Comparison of ENCODE assay signal across 9 cellular contexts in the genomic region with DNA sequence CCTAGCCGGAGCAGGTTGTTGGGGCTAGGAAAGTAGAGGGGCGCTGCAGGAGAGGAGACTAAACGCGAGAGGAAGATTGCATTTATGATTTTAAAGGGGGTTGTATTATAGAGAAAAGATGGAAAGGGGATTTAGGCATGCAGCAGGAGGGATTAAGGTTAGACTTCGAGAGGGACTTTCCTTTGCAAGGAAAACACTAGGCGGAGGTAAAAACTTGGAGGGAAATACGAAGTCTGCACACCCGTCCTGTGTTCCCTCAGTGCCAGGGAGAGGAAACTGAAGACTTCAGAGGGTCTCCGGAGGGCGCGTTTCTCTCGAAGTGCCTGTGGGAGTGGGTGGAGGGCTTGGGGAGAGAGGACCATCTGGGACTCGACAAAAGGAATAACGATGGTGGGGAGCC. TPM values are rescaled to one million over a fixed set of nuclear protein-coding genes. Genes with fewer than 3 reads are reported as not detected.
DNase-seq lines count a peak whose midpoint lies in the region; ATAC-seq, FAIRE-seq and TF ChIP-seq lines count a peak whose summit lies in the region.
"Had no signal": no experiment of that assay in that cellular context is flagged by ENCODE, and none has a peak within 500 bp of the region (broad histone marks: within the 10 kb centered on the region; RNA-seq: fewer than 3 reads in every experiment).

No MANE protein-coding gene starts in this region.

- 43% methylated on average over 14 of the region's 14 CpGs for WGBS in A549 (ENCODE audit: missing lambda C conversion rate)

- peaks cover 69% of the 10 kb centered on the region for H3K27me3 ChIP-seq in HUES48 (ENCODE audit: control insufficient read depth, insufficient read depth, low read length)
- peaks cover 49 to 54% of the 10 kb centered on the region in 2 experiments for H3K27me3 ChIP-seq in endothelial cell of umbilical vein (ENCODE audit: control insufficient read depth in 2 of 2, insufficient read depth in 2 of 2, low read length in 2 of 2)
- H3K27me3 ChIP-seq in neural progenitor cell = peaks cover 68% of the 10 kb centered on the region

- no peak overlapping the region for H3K9ac ChIP-seq in HUES48 (ENCODE audit: low read depth, low read length)
- no peak overlapping the region for H3K9ac ChIP-seq in endothelial cell of umbilical vein (replicated peaks; ENCODE audit: extremely low read depth, insufficient read depth, low read length)
- no peak overlapping the region for H3K9ac ChIP-seq in neural progenitor cell

- H3K36me3 ChIP-seq in HUES48 (ENCODE audit: control insufficient read depth, insufficient read depth, low read length) (no peaks in the 10 kb centered on the region), endothelial cell of umbilical vein (ENCODE audit: control insufficient read depth in 2 of 2, extremely low read depth in 1 of 2, insufficient read depth in 2 of 2, low read length in 2 of 2) (no peaks in the 10 kb centered on the region), neural progenitor cell (no peaks in the 10 kb centered on the region)

- intact Hi-C loops in endothelial cell of umbilical vein (cut with micrococcal nuclease) = no loop called here

- H3K4me3 ChIP-seq in A549 (peak overlapping the region; percentile 57), HUES48 (ENCODE audit: low read depth, low read length) (peak overlapping the region; percentile 67), endothelial cell of umbilical vein (replicated peaks in 1 of 3; ENCODE audit: insufficient read depth in 1 of 3, low read depth in 1 of 3, low read length in 3 of 3) (no peak overlapping the region), neural progenitor cell (peak overlapping the region; percentile 89)

- no peak for TF ChIP-seq RAD21 in A549 (conservative IDR thresholded peaks at IDR 0.05 in 1 of 2, IDR thresholded peaks at IDR 0.05 in 1 of 2)

- dilution Hi-C loops in endothelial cell of umbilical vein (cut with MboI; ENCODE audit: extremely low pct_ligation_motif_present, low sequenced_read_pairs) = no loop called here

- H3K4me2 ChIP-seq in A549 = peak overlapping the region; percentile 95
- no peak overlapping the region for H3K4me2 ChIP-seq in endothelial cell of umbilical vein (ENCODE audit: insufficient read depth, low read length)
- peak overlapping the region; percentile 92 for H3K4me2 ChIP-seq in neural progenitor cell

- H3K79me2 ChIP-seq in endothelial cell of umbilical vein (ENCODE audit: control insufficient read depth, insufficient read depth, low read length) (no peaks in the 10 kb centered on the region), neural progenitor cell (ENCODE audit: low read depth) (no peaks in the 10 kb centered on the region)

- H3K4me1 ChIP-seq in A549 (peaks cover 11% of the 10 kb centered on the region), HUES48 (ENCODE audit: control insufficient read depth, insufficient read depth, low read length) (peaks cover 28% of the 10 kb centered on the region), endothelial cell of umbilical vein (ENCODE audit: control insufficient read depth, extremely low read depth, insufficient read depth, low read length) (no peaks in the 10 kb centered on the region), neural progenitor cell (peaks cover 31% of the 10 kb centered on the region)

- TF ChIP-seq CTCF in A549 (IDR thresholded peaks at IDR 0.05) = no peak
- no peak for TF ChIP-seq CTCF in endothelial cell of umbilical vein (IDR thresholded peaks at IDR 0.05; ENCODE audit: extremely low read depth in 1 of 2, insufficient read depth in 1 of 2, low read depth in 1 of 2, low read length in 2 of 2)
- TF ChIP-seq CTCF in neural progenitor cell (IDR thresholded peaks at IDR 0.05) = no peak

- H3K36me3 Mint-ChIP-seq in neural progenitor cell = peaks cover 3% of the 10 kb centered on the region

- H2AFZ ChIP-seq in endothelial cell of umbilical vein (ENCODE audit: low read depth, low read length) (no peak overlapping the region), neural progenitor cell (replicated peaks) (no peak overlapping the region)

- no peak for TF ChIP-seq EP300 in A549 (IDR thresholded peaks at IDR 0.05)

- peaks cover 17% of the 10 kb centered on the region for H3F3A ChIP-seq in neural progenitor cell (ENCODE audit: low read depth)

- peaks cover 20% of the 10 kb centered on the region for H3K27me3 Mint-ChIP-seq in neural progenitor cell (ENCODE audit: insufficient read depth, low read depth)

- ATAC-seq in A549 = no peak

- TF ChIP-seq POLR2A in A549 (IDR thresholded peaks at IDR 0.05; ENCODE audit: low read length) (no peak), endothelial cell of umbilical vein (IDR thresholded peaks at IDR 0.05; ENCODE audit: low read depth, low read length) (no peak)

- in situ Hi-C loops in ACHN (cut with HindIII; ENCODE audit: low pct_ligation_motif_present, low pct_unique_long_range_greater_than_20kb, low sequenced_read_pairs) = no loop called here

- no peaks in the 10 kb centered on the region for H4K20me1 ChIP-seq in endothelial cell of umbilical vein (replicated peaks; ENCODE audit: control insufficient read depth, extremely low read depth, insufficient read depth, low read length)
- peaks cover 10% of the 10 kb centered on the region for H4K20me1 ChIP-seq in neural progenitor cell (ENCODE audit: low read depth)

- no TSS peak for BruUV-seq in endothelial cell of umbilical vein (replicated peaks; lab: Mats Ljungman, UMichigan)

- H3K27ac ChIP-seq in A549 = peak overlapping the region in 1 of 2 experiments; percentile 66; a peak in 1 of 6 replicates
- H3K27ac ChIP-seq in HUES48 (ENCODE audit: low read depth, low read length) = no peak overlapping the region
- H3K27ac ChIP-seq in endothelial cell of umbilical vein (ENCODE audit: insufficient read depth, low read depth, low read length) = no peak overlapping the region
- no peak overlapping the region for H3K27ac ChIP-seq in neural progenitor cell

- H3K9me3 ChIP-seq in A549 (no peaks in the 10 kb centered on the region), HUES48 (ENCODE audit: control insufficient read depth, insufficient read depth, low read length) (no peaks in the 10 kb centered on the region), endothelial cell of umbilical vein (replicated peaks; ENCODE audit: control insufficient read depth, insufficient read depth, low read length) (no peaks in the 10 kb centered on the region), neural progenitor cell (ENCODE audit: low read depth) (no peaks in the 10 kb centered on the region)

- peak overlapping the region; percentile 90 for H3K4me3 Mint-ChIP-seq in neural progenitor cell

- POLR2A ChIA-PET in A549 (lab: Yijun Ruan, JAX) (no interaction called here), endothelial cell of umbilical vein (lab: Charles Lee) (no interaction called here)

- peak overlapping the region; percentile 22 for H3K27ac Mint-ChIP-seq in neural progenitor cell

- no peaks in the 10 kb centered on the region for H3K9me3 Mint-ChIP-seq in neural progenitor cell

- CTCF ChIA-PET in A549 (lab: Yijun Ruan, JAX) = interaction anchor here (0.7 to 2.3 kb wide), 2 partner anchors 9 to 105 kb away, joined by 3 to 9 read pairs; no protein-coding TSS in a partner anchor
- CTCF ChIA-PET in endothelial cell of umbilical vein (lab: Charles Lee) = no interaction called here

- FAIRE-seq in A549 (lab: Jason Lieb, UNC) = no peak
- no peak for FAIRE-seq in endothelial cell of umbilical vein (lab: Jason Lieb, UNC)

- no peaks in the 10 kb centered on the region for H3K9me1 ChIP-seq in endothelial cell of umbilical vein (replicated peaks; ENCODE audit: control insufficient read depth, extremely low read depth, insufficient read depth, low read length)

- DNase-seq in A549 (ENCODE audit: low read depth in 1 of 2, low spot score in 1 of 2) (no peak), endothelial cell of umbilical vein (ENCODE audit: low read depth, low spot score) (no peak), neural progenitor cell (ENCODE audit: low spot score) (no peak), H4 (ENCODE audit: low spot score) (no peak), ACHN (no peak), NCI-H524 treated with DMSO at 0.1 percent for 48 hours (lab: John Stamatoyannopoulos, UW) (no peak), amygdala (lab: John Stamatoyannopoulos, UW) (no peak)

- H3K4me1 Mint-ChIP-seq in neural progenitor cell = peaks cover 73% of the 10 kb centered on the region

RNA-seq across cellular contexts. Expression of gene PPP1R1A, which starts 0.4 kb away (rescaled TPM):
- polyA plus RNA-seq in A549 (2011; rRNA removed) (not detected in 2 replicates), A549 (2017; fragmentation: RNase III; extraction: RNeasy Plus Mini Kit Qiagen cat#74134 plus additional on column Dnase treatment) (0.09 TPM in 1 of 3 replicates, not detected in the others), endothelial cell of umbilical vein (not detected in 2 replicates)
- 0.01 and 0.03 TPM in 2 replicates for polyA plus RNA-seq in A549 (2012; cell fraction: cytosol; rRNA removed)
- not detected in 2 replicates for polyA plus RNA-seq in A549 (2012; cell fraction: nucleus; rRNA removed)
- polyA minus RNA-seq in A549 (2011; rRNA and poly(A)+ RNA removed) = 0.10 TPM in 1 of 2 replicates, not detected in the other
- total RNA-seq in endothelial cell of umbilical vein (not detected in 2 replicates), neural progenitor cell (ENCODE audit: low replicate concordance) (2.3 and 3.8 TPM in 2 replicates)
- not detected in 2 replicates for polyA plus RNA-seq in endothelial cell of umbilical vein (2011; cell fraction: cytosol; rRNA removed)
- not detected in 2 replicates for polyA plus RNA-seq in endothelial cell of umbilical vein (2011; cell fraction: nucleus; rRNA removed)
- polyA plus RNA-seq in endothelial cell of umbilical vein (2012) = not detected in 2 replicates
- polyA minus RNA-seq in endothelial cell of umbilical vein = not detected in 2 replicates
- not detected for polyA minus RNA-seq in endothelial cell of umbilical vein (2011; cell fraction: cytosol; rRNA and poly(A)+ RNA removed)
- not detected in 2 replicates for polyA minus RNA-seq in endothelial cell of umbilical vein (2011; cell fraction: nucleus; rRNA and poly(A)+ RNA removed)
- 0.21 TPM in 1 of 2 replicates, not detected in the other for total RNA-seq in H4 (2014; rRNA removed; shearing (Covaris generic))

RNA-seq across cellular contexts. Expression of gene PDE1B, which starts 39.5 kb away (rescaled TPM):
- 0.08 TPM in 1 of 2 replicates, not detected in the other for polyA plus RNA-seq in A549 (2011; rRNA removed)
- 0.03 TPM in 2 replicates for polyA plus RNA-seq in A549 (2012; cell fraction: cytosol; rRNA removed)
- 0.05 and 0.07 TPM in 2 replicates for polyA plus RNA-seq in A549 (2012; cell fraction: nucleus; rRNA removed)
- 0.04 to 0.05 TPM in 2 of 3 replicates, not detected in the other for polyA plus RNA-seq in A549 (2017; fragmentation: RNase III; extraction: RNeasy Plus Mini Kit Qiagen cat#74134 plus additional on column Dnase treatment)
- 0.25 TPM in 1 of 2 replicates, not detected in the other for polyA minus RNA-seq in A549 (2011; rRNA and poly(A)+ RNA removed)
- total RNA-seq in endothelial cell of umbilical vein = not detected in 2 replicates
- polyA plus RNA-seq in endothelial cell of umbilical vein = not detected in 2 replicates
- polyA plus RNA-seq in endothelial cell of umbilical vein (2011; cell fraction: cytosol; rRNA removed) = not detected in 2 replicates
- polyA plus RNA-seq in endothelial cell of umbilical vein (2011; cell fraction: nucleus; rRNA removed) = 0.07 TPM in 1 of 2 replicates, not detected in the other
- polyA plus RNA-seq in endothelial cell of umbilical vein (2012) = 0.07 TPM in 1 of 2 replicates, not detected in the other
- not detected in 2 replicates for polyA minus RNA-seq in endothelial cell of umbilical vein
- not detected for polyA minus RNA-seq in endothelial cell of umbilical vein (2011; cell fraction: cytosol; rRNA and poly(A)+ RNA removed)
- not detected in 2 replicates for polyA minus RNA-seq in endothelial cell of umbilical vein (2011; cell fraction: nucleus; rRNA and poly(A)+ RNA removed)
- total RNA-seq in neural progenitor cell (ENCODE audit: low replicate concordance) = 1.5 and 5.3 TPM in 2 replicates
- total RNA-seq in H4 (2014; rRNA removed; shearing (Covaris generic)) = 0.10 and 0.43 TPM in 2 replicates

RNA-seq across cellular contexts. Expression of gene LACRT, which starts 45.8 kb away (rescaled TPM):
- not detected in 2 replicates for polyA plus RNA-seq in A549 (2011; rRNA removed)
- not detected in 2 replicates for polyA plus RNA-seq in A549 (2012; cell fraction: cytosol; rRNA removed)
- not detected in 2 replicates for polyA plus RNA-seq in A549 (2012; cell fraction: nucleus; rRNA removed)
- polyA plus RNA-seq in A549 (2017; fragmentation: RNase III; extraction: RNeasy Plus Mini Kit Qiagen cat#74134 plus additional on column Dnase treatment) = not detected in 3 replicates
- not detected in 2 replicates for polyA minus RNA-seq in A549 (2011; rRNA and poly(A)+ RNA removed)
- not detected in 2 replicates for total RNA-seq in endothelial cell of umbilical vein
- not detected in 2 replicates for polyA plus RNA-seq in endothelial cell of umbilical vein
- polyA plus RNA-seq in endothelial cell of umbilical vein (2011; cell fraction: cytosol; rRNA removed) = not detected in 2 replicates
- polyA plus RNA-seq in endothelial cell of umbilical vein (2011; cell fraction: nucleus; rRNA removed) = not detected in 2 replicates
- not detected in 2 replicates for polyA plus RNA-seq in endothelial cell of umbilical vein (2012)
- not detected in 2 replicates for polyA minus RNA-seq in endothelial cell of umbilical vein
- polyA minus RNA-seq in endothelial cell of umbilical vein (2011; cell fraction: cytosol; rRNA and poly(A)+ RNA removed) = not detected
- polyA minus RNA-seq in endothelial cell of umbilical vein (2011; cell fraction: nucleus; rRNA and poly(A)+ RNA removed) = not detected in 2 replicates
- not detected in 2 replicates for total RNA-seq in neural progenitor cell (ENCODE audit: low replicate concordance)
- not detected in 2 replicates for total RNA-seq in H4 (2014; rRNA removed; shearing (Covaris generic))
- total RNA-seq: renal cortical epithelial cell had no signal

RNA-seq across cellular contexts. Expression of gene DCD, which starts 59.3 kb away (rescaled TPM):
- polyA plus RNA-seq in A549 (2011; rRNA removed) (not detected in 2 replicates), A549 (2017; fragmentation: RNase III; extraction: RNeasy Plus Mini Kit Qiagen cat#74134 plus additional on column Dnase treatment) (not detected in 3 replicates), endothelial cell of umbilical vein (not detected in 2 replicates)
- not detected in 2 replicates for polyA plus RNA-seq in A549 (2012; cell fraction: cytosol; rRNA removed)
- polyA plus RNA-seq in A549 (2012; cell fraction: nucleus; rRNA removed) = not detected in 2 replicates
- polyA minus RNA-seq in A549 (2011; rRNA and poly(A)+ RNA removed) = not detected in 2 replicates
- total RNA-seq in endothelial cell of umbilical vein (not detected in 2 replicates), neural progenitor cell (ENCODE audit: low replicate concordance) (not detected in 2 replicates)
- not detected in 2 replicates for polyA plus RNA-seq in endothelial cell of umbilical vein (2011; cell fraction: cytosol; rRNA removed)
- polyA plus RNA-seq in endothelial cell of umbilical vein (2011; cell fraction: nucleus; rRNA removed) = not detected in 2 replicates
- polyA plus RNA-seq in endothelial cell of umbilical vein (2012) = not detected in 2 replicates
- not detected in 2 replicates for polyA minus RNA-seq in endothelial cell of umbilical vein
- not detected for polyA minus RNA-seq in endothelial cell of umbilical vein (2011; cell fraction: cytosol; rRNA and poly(A)+ RNA removed)
- not detected in 2 replicates for polyA minus RNA-seq in endothelial cell of umbilical vein (2011; cell fraction: nucleus; rRNA and poly(A)+ RNA removed)
- total RNA-seq in H4 (2014; rRNA removed; shearing (Covaris generic)) = not detected in 2 replicates
- total RNA-seq: renal cortical epithelial cell had no signal

Comparison
In these comparisons a context has a peak if more than half of its experiments do, and no peak if none do; other contexts are left out.
1. H3K4me3 ChIP-seq: peak in A549 (single experiment), HUES48 (single experiment) and neural progenitor cell (single experiment); none in endothelial cell of umbilical vein (0 of 3).